1 cellular context compared by ENCODE assay signal in the genomic region with DNA sequence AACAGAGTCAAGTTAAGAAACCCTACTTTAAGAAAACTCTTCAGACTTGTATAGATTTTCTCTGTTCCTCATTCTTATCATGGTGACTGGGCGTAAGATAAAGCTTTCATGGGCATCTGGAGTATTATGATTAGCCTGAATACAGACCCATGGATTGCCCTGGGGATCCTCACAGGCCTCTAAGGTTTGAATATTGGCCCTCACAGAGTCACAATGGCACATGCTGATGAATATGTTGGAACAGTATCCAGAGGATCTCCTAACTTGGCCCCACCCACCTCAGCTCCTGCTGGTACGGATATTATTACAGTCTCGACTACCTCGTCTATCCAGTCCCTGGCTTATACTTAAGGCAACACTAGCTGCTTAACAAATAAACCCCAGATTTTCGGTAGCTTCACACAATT.
TF ChIP-seq lines count a peak whose summit lies in the region.

No MANE protein-coding gene starts in this region.

TF ChIP-seq in K562, 482 proteins besides CTCF, POLR2A, EP300 and RAD21 (continued from another document and continues in another):
- TF ChIP-seq ZNF699 (CRISPR knock-in tag; IDR thresholded peaks at IDR 0.05; ENCODE audit: insufficient replicate concordance) = no peak
- TF ChIP-seq ZNF75A (CRISPR knock-in tag; IDR thresholded peaks at IDR 0.05) = no peak
- TF ChIP-seq MEF2A (IDR thresholded peaks at IDR 0.05; ENCODE audit: control insufficient read depth, low read depth, low read length) = 0 out of 2 replicates have a peak, but pooled peaks have one; percentile 35
- TF ChIP-seq, protein P1, sequence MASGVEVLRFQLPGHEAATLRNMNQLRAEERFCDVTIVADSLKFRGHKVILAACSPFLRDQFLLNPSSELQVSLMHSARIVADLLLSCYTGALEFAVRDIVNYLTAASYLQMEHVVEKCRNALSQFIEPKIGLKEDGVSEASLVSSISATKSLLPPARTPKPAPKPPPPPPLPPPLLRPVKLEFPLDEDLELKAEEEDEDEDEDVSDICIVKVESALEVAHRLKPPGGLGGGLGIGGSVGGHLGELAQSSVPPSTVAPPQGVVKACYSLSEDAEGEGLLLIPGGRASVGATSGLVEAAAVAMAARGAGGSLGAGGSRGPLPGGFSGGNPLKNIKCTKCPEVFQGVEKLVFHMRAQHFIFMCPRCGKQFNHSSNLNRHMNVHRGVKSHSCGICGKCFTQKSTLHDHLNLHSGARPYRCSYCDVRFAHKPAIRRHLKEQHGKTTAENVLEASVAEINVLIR (CRISPR knock-in tag; IDR thresholded peaks at IDR 0.05) = no peak
- no peak for TF ChIP-seq TRIM25 (IDR thresholded peaks at IDR 0.05; ENCODE audit: borderline replicate concordance)
- no peak for TF ChIP-seq ZNF263 (CRISPR knock-in tag; IDR thresholded peaks at IDR 0.05; ENCODE audit: borderline replicate concordance)
- no peak for TF ChIP-seq ZNF24 (IDR thresholded peaks at IDR 0.05)
- no peak for TF ChIP-seq DEAF1 (CRISPR knock-in tag; IDR thresholded peaks at IDR 0.05)
- no peak for TF ChIP-seq ZNF507 (tag; conservative IDR thresholded peaks at IDR 0.05)
- TF ChIP-seq, protein P2, sequence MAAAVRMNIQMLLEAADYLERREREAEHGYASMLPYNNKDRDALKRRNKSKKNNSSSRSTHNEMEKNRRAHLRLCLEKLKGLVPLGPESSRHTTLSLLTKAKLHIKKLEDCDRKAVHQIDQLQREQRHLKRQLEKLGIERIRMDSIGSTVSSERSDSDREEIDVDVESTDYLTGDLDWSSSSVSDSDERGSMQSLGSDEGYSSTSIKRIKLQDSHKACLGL (CRISPR knock-in tag; IDR thresholded peaks at IDR 0.05; ENCODE audit: borderline replicate concordance, poor library complexity, severe bottlenecking) = no peak
- TF ChIP-seq, protein P3, sequence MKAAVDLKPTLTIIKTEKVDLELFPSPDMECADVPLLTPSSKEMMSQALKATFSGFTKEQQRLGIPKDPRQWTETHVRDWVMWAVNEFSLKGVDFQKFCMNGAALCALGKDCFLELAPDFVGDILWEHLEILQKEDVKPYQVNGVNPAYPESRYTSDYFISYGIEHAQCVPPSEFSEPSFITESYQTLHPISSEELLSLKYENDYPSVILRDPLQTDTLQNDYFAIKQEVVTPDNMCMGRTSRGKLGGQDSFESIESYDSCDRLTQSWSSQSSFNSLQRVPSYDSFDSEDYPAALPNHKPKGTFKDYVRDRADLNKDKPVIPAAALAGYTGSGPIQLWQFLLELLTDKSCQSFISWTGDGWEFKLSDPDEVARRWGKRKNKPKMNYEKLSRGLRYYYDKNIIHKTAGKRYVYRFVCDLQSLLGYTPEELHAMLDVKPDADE (conservative IDR thresholded peaks at IDR 0.05; ENCODE audit: control insufficient read depth, low read depth, low read length) = no peak
- peak; percentile 87 for TF ChIP-seq CBFA2T3 (IDR thresholded peaks at IDR 0.05)
- no peak for TF ChIP-seq RFX7 (CRISPR knock-in tag; IDR thresholded peaks at IDR 0.05)
- no peak for TF ChIP-seq ZNF586 (CRISPR knock-in tag; conservative IDR thresholded peaks at IDR 0.05)
- TF ChIP-seq JUND (IDR thresholded peaks at IDR 0.05; ENCODE audit: borderline replicate concordance, low read depth, low read length) = peak; percentile 33; the same call in 1 of the 2 replicates
- no peak for TF ChIP-seq JUND (tag; IDR thresholded peaks at IDR 0.05; ENCODE audit: borderline replicate concordance, low read depth, low read length)
- TF ChIP-seq TRIM28 (IDR thresholded peaks at IDR 0.05) = no peak
- no peak for TF ChIP-seq ZBTB17 (CRISPR knock-in tag; IDR thresholded peaks at IDR 0.05)
- TF ChIP-seq CXXC5 (CRISPR knock-in tag; IDR thresholded peaks at IDR 0.05) = 0 out of 2 replicates have a peak, but pooled peaks have one; percentile 29
- no peak for TF ChIP-seq HLTF (IDR thresholded peaks at IDR 0.05)
- no peak for TF ChIP-seq ZNF79 (CRISPR knock-in tag; IDR thresholded peaks at IDR 0.05; ENCODE audit: low read depth)
- TF ChIP-seq ZFP30 (CRISPR knock-in tag; IDR thresholded peaks at IDR 0.05; ENCODE audit: borderline replicate concordance) = no peak
- TF ChIP-seq FOSL1 (tag; conservative IDR thresholded peaks at IDR 0.05) = peak; percentile 67
- TF ChIP-seq ZNF121 (CRISPR knock-in tag; conservative IDR thresholded peaks at IDR 0.05) = no peak
- TF ChIP-seq HMG20B (CRISPR knock-in tag; IDR thresholded peaks at IDR 0.05) = no peak
- TF ChIP-seq ARID1B (IDR thresholded peaks at IDR 0.05) = peak; percentile 92
- TF ChIP-seq, protein P4, sequence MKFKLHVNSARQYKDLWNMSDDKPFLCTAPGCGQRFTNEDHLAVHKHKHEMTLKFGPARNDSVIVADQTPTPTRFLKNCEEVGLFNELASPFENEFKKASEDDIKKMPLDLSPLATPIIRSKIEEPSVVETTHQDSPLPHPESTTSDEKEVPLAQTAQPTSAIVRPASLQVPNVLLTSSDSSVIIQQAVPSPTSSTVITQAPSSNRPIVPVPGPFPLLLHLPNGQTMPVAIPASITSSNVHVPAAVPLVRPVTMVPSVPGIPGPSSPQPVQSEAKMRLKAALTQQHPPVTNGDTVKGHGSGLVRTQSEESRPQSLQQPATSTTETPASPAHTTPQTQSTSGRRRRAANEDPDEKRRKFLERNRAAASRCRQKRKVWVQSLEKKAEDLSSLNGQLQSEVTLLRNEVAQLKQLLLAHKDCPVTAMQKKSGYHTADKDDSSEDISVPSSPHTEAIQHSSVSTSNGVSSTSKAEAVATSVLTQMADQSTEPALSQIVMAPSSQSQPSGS (CRISPR knock-in tag; IDR thresholded peaks at IDR 0.05) = no peak
- no peak for TF ChIP-seq RUNX1 (IDR thresholded peaks at IDR 0.05; ENCODE audit: low read depth)
- TF ChIP-seq POLR3A (IDR thresholded peaks at IDR 0.05; ENCODE audit: borderline replicate concordance, extremely low read depth, insufficient read depth, insufficient read length) = no peak
- TF ChIP-seq PTBP1 (IDR thresholded peaks at IDR 0.05; ENCODE audit: low read depth, low read length) = no peak
- TF ChIP-seq SMAD2 (IDR thresholded peaks at IDR 0.05; ENCODE audit: low read depth, low read length) = no peak
- TF ChIP-seq, protein P5, sequence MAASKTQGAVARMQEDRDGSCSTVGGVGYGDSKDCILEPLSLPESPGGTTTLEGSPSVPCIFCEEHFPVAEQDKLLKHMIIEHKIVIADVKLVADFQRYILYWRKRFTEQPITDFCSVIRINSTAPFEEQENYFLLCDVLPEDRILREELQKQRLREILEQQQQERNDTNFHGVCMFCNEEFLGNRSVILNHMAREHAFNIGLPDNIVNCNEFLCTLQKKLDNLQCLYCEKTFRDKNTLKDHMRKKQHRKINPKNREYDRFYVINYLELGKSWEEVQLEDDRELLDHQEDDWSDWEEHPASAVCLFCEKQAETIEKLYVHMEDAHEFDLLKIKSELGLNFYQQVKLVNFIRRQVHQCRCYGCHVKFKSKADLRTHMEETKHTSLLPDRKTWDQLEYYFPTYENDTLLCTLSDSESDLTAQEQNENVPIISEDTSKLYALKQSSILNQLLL (CRISPR knock-in tag; IDR thresholded peaks at IDR 0.05; ENCODE audit: borderline replicate concordance) = no peak
- TF ChIP-seq HDAC3 (IDR thresholded peaks at IDR 0.05; ENCODE audit: borderline replicate concordance, partially characterized antibody) = peak; percentile 39
- 0 out of 2 replicates have a peak, but pooled peaks have one; percentile 57 for TF ChIP-seq POLR2AphosphoS5 (IDR thresholded peaks at IDR 0.05; ENCODE audit: control insufficient read depth, insufficient read depth, low read depth, low read length)
- TF ChIP-seq DPF2 (IDR thresholded peaks at IDR 0.05) = peak; percentile 89
- TF ChIP-seq PRPF4 (IDR thresholded peaks at IDR 0.05; ENCODE audit: insufficient read depth, low read depth, low read length, poor library complexity, severe bottlenecking) = no peak
- no peak for TF ChIP-seq HCFC1 (IDR thresholded peaks at IDR 0.05; ENCODE audit: low read depth, low read length)
- TF ChIP-seq, protein P6, sequence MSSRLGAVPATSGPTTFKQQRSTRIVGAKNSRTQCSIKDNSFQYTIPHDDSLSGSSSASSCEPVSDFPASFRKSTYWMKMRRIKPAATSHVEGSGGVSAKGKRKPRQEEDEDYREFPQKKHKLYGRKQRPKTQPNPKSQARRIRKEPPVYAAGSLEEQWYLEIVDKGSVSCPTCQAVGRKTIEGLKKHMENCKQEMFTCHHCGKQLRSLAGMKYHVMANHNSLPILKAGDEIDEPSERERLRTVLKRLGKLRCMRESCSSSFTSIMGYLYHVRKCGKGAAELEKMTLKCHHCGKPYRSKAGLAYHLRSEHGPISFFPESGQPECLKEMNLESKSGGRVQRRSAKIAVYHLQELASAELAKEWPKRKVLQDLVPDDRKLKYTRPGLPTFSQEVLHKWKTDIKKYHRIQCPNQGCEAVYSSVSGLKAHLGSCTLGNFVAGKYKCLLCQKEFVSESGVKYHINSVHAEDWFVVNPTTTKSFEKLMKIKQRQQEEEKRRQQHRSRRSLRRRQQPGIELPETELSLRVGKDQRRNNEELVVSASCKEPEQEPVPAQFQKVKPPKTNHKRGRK (tag; IDR thresholded peaks at IDR 0.05) = no peak
- TF ChIP-seq GTF2E2 (tag; IDR thresholded peaks at IDR 0.05) = no peak; the same call in 1 of the 2 replicates
- TF ChIP-seq KDM1A (IDR thresholded peaks at IDR 0.05) = peak; percentile 71 to 72
- TF ChIP-seq, protein P7, sequence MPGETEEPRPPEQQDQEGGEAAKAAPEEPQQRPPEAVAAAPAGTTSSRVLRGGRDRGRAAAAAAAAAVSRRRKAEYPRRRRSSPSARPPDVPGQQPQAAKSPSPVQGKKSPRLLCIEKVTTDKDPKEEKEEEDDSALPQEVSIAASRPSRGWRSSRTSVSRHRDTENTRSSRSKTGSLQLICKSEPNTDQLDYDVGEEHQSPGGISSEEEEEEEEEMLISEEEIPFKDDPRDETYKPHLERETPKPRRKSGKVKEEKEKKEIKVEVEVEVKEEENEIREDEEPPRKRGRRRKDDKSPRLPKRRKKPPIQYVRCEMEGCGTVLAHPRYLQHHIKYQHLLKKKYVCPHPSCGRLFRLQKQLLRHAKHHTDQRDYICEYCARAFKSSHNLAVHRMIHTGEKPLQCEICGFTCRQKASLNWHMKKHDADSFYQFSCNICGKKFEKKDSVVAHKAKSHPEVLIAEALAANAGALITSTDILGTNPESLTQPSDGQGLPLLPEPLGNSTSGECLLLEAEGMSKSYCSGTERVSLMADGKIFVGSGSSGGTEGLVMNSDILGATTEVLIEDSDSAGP (CRISPR knock-in tag; IDR thresholded peaks at IDR 0.05) = no peak
- TF ChIP-seq IRF1 (CRISPR knock-in tag; IDR thresholded peaks at IDR 0.05; ENCODE audit: borderline replicate concordance) = no peak
- TF ChIP-seq CBFA2T2 (conservative IDR thresholded peaks at IDR 0.05) = peak; percentile 74
- no peak for TF ChIP-seq LARP7 (IDR thresholded peaks at IDR 0.05)
- peak; percentile 1 for TF ChIP-seq MEIS2 (IDR thresholded peaks at IDR 0.05; ENCODE audit: partially characterized antibody)
- no peak for TF ChIP-seq MTF1 (CRISPR knock-in tag; IDR thresholded peaks at IDR 0.05; ENCODE audit: borderline replicate concordance)
- TF ChIP-seq L3MBTL2 (IDR thresholded peaks at IDR 0.05) = peak; percentile 43; the same call in 1 of the 2 replicates
- peak; percentile 85 for TF ChIP-seq TAL1 (IDR thresholded peaks at IDR 0.05)
- TF ChIP-seq RAD51 (IDR thresholded peaks at IDR 0.05; ENCODE audit: borderline replicate concordance, low read depth) = no peak
- TF ChIP-seq MTA3 (IDR thresholded peaks at IDR 0.05; ENCODE audit: borderline replicate concordance) = peak; percentile 38; the same call in 1 of the 2 replicates
- TF ChIP-seq ZNF431 (CRISPR knock-in tag; IDR thresholded peaks at IDR 0.05) = no peak
- no peak for TF ChIP-seq ZC3H11A (IDR thresholded peaks at IDR 0.05; ENCODE audit: low read depth, low read length)
- no peak for TF ChIP-seq ZNF780A (CRISPR knock-in tag; IDR thresholded peaks at IDR 0.05)
- no peak for TF ChIP-seq ZNF347 (CRISPR knock-in tag; IDR thresholded peaks at IDR 0.05; ENCODE audit: low read depth)
- no peak for TF ChIP-seq RBBP5 (IDR thresholded peaks at IDR 0.05; ENCODE audit: borderline replicate concordance, insufficient read depth, low read length, poor library complexity, severe bottlenecking)
- TF ChIP-seq ZBTB7A (IDR thresholded peaks at IDR 0.05; ENCODE audit: borderline replicate concordance, control insufficient read depth, low read depth, low read length) = no peak
